ENCODE assay signal across 14 cellular contexts in genomic region chr12:31519525-31519924, GRCh38.
A peak's percentile ranks its signal among the peaks of the same experiment; 100 is the strongest.
DNase-seq lines count a peak whose midpoint lies in the region; ATAC-seq, FAIRE-seq and TF ChIP-seq lines count a peak whose summit lies in the region.
"Had no signal": no experiment of that assay in that cellular context is flagged by ENCODE, and none has a peak within 500 bp of the region (broad histone marks: within the 10 kb centered on the region; RNA-seq: fewer than 3 reads in every experiment).

No MANE protein-coding gene starts in this region.

- CTCF ChIA-PET in H1 (lab: Charles Lee; ENCODE audit: partially characterized antibody) = no interaction called here

- no peak overlapping the region for H3K4ac ChIP-seq in H1 (replicated peaks; ENCODE audit: insufficient read length, low read depth, low read length)

- H3K27me3 ChIP-seq in OCI-LY1 (ENCODE audit: insufficient read depth, low read length) = no peaks in the 10 kb centered on the region
- no peaks in the 10 kb centered on the region for H3K27me3 ChIP-seq in H1 (replicated peaks in 1 of 4; ENCODE audit: control insufficient read depth in 3 of 4, extremely low read depth in 1 of 4, insufficient read depth in 3 of 4, low read length in 3 of 4)
- no peaks in the 10 kb centered on the region for H3K27me3 ChIP-seq in neural progenitor cell
- H3K27me3 ChIP-seq: sigmoid colon had no signal

- no peaks in the 10 kb centered on the region for H3F3A ChIP-seq in OCI-LY1 (ENCODE audit: insufficient read depth, low read length)
- H3F3A ChIP-seq in neural progenitor cell (ENCODE audit: low read depth) = peaks cover 23% of the 10 kb centered on the region

- H3K79me2 ChIP-seq in OCI-LY1 (ENCODE audit: insufficient read depth, low read length) (peaks cover 46% of the 10 kb centered on the region), H1 (ENCODE audit: control insufficient read depth in 1 of 2, insufficient read depth in 2 of 2, low read length in 2 of 2) (peaks cover 0 to 33% of the 10 kb centered on the region in 2 experiments; a peak in 2 of 4 replicates), neural progenitor cell (ENCODE audit: low read depth) (peaks cover 37% of the 10 kb centered on the region)

- no peak overlapping the region for H3K14ac ChIP-seq in H1 (ENCODE audit: insufficient read length)

- H3K9me3 Mint-ChIP-seq in neural progenitor cell = no peaks in the 10 kb centered on the region
- H3K9me3 Mint-ChIP-seq: activated T-cell treated with anti-CD3 and anti-CD28 coated beads, Interleukin-2, amount 50 U/mL, for 4 hours; stimulated activated naive CD8-positive, alpha-beta T cell treated with anti-CD3 and anti-CD28 coated beads, Interleukin-15, Interleukin-2, amounts not matched to agents 100 ng/mL and 50 ng/mL, for 24 hours had no signal

- H2AFZ ChIP-seq in OCI-LY1 (ENCODE audit: low read length) = no peak overlapping the region
- no peak overlapping the region for H2AFZ ChIP-seq in H1 (ENCODE audit: low read length)
- H2AFZ ChIP-seq in neural progenitor cell (replicated peaks) = no peak overlapping the region

- H3K27me3 Mint-ChIP-seq in neural progenitor cell (ENCODE audit: insufficient read depth, low read depth) = no peaks in the 10 kb centered on the region
- H3K27me3 Mint-ChIP-seq: stimulated activated naive CD8-positive, alpha-beta T cell treated with anti-CD3 and anti-CD28 coated beads, Interleukin-15, Interleukin-2, amounts not matched to agents 100 ng/mL and 50 ng/mL, for 24 hours had no signal

- no peak overlapping the region for H3K56ac ChIP-seq in H1 (replicated peaks; ENCODE audit: insufficient read length, low read depth, low read length)

- peak overlapping the region; percentile 84 for H4K5ac ChIP-seq in H1 (ENCODE audit: insufficient read length, low read depth, low read length)

- 0 out of 2 replicates have a peak overlapping the region, but pooled peaks have one; percentile 16 for H2BK20ac ChIP-seq in H1 (ENCODE audit: low read length)

- peak overlapping the region; percentile 75 for H2BK120ac ChIP-seq in H1 (replicated peaks; ENCODE audit: low read depth, low read length)

- H3K4me3 Mint-ChIP-seq in neural progenitor cell = no peak overlapping the region
- H3K4me3 Mint-ChIP-seq: activated T-cell treated with anti-CD3 and anti-CD28 coated beads, Interleukin-2, amount 50 U/mL, for 4 hours; stimulated activated naive CD8-positive, alpha-beta T cell treated with anti-CD3 and anti-CD28 coated beads, Interleukin-15, Interleukin-2, amounts not matched to agents 100 ng/mL and 50 ng/mL, for 24 hours had no signal

- TF ChIP-seq CTCF in OCI-LY1 (IDR thresholded peaks at IDR 0.05; ENCODE audit: low read length) (no peak), H1 (IDR thresholded peaks at IDR 0.05; ENCODE audit: control extremely low read depth in 1 of 3, insufficient read depth in 1 of 3, low read depth in 1 of 3, low read length in 3 of 3) (no peak), neural progenitor cell (IDR thresholded peaks at IDR 0.05) (no peak)

- H3K4me1 ChIP-seq in OCI-LY1 (ENCODE audit: insufficient read depth, low read length, severe bottlenecking) (peaks cover 59% of the 10 kb centered on the region), H1 (replicated peaks in 1 of 4; ENCODE audit: control insufficient read depth in 3 of 4, insufficient read depth in 4 of 4, low read length in 3 of 4) (peaks cover 11 to 39% (median 22%) of the 10 kb centered on the region in 4 experiments), neural progenitor cell (peaks cover 41% of the 10 kb centered on the region)

- no peak overlapping the region for H3K27ac Mint-ChIP-seq in neural progenitor cell
- H3K27ac Mint-ChIP-seq: stimulated activated naive CD8-positive, alpha-beta T cell treated with anti-CD3 and anti-CD28 coated beads, Interleukin-15, Interleukin-2, amounts not matched to agents 100 ng/mL and 50 ng/mL, for 24 hours had no signal

- H3K27ac ChIP-seq in OCI-LY1 (ENCODE audit: low read depth, low read length, poor library complexity, severe bottlenecking) = peak overlapping the region; percentile 79
- H3K27ac ChIP-seq in H1 (ENCODE audit: low read depth, low read length) = peak overlapping the region; percentile 48; the same call in 1 of the 2 replicates
- peak overlapping the region; percentile 79 for H3K27ac ChIP-seq in neural progenitor cell

- no peak overlapping the region for H3K23ac ChIP-seq in H1 (ENCODE audit: insufficient read length)

- TF ChIP-seq POLR2A in H1 (IDR thresholded peaks at IDR 0.05; ENCODE audit: control extremely low read depth in 1 of 2, low read depth in 2 of 2, low read length in 2 of 2) = no peak

- peaks cover 29% of the 10 kb centered on the region for H3K4me1 Mint-ChIP-seq in neural progenitor cell

- TF ChIP-seq EP300 in H1 (IDR thresholded peaks at IDR 0.05; ENCODE audit: borderline replicate concordance in 1 of 2, low read depth in 2 of 2, low read length in 2 of 2) = no peak

- H3K23me2 ChIP-seq in H1 (ENCODE audit: low read depth, low read length) = no peaks in the 10 kb centered on the region; the same call in 1 of the 2 replicates

- H3K9ac ChIP-seq in OCI-LY1 (ENCODE audit: low read length) (peak overlapping the region; percentile 24; the same call in 1 of the 2 replicates), H1 (replicated peaks in 1 of 4; ENCODE audit: extremely low read depth in 1 of 4, low read depth in 3 of 4, low read length in 3 of 4) (no peak overlapping the region), neural progenitor cell (no peak overlapping the region)

- no peaks in the 10 kb centered on the region for H3K79me1 ChIP-seq in H1 (ENCODE audit: low read depth, low read length)

- H3K36me3 ChIP-seq in OCI-LY1 (ENCODE audit: insufficient read depth, low read length) (no peaks in the 10 kb centered on the region), H1 (ENCODE audit: control insufficient read depth in 2 of 4, insufficient read depth in 4 of 4, low read length in 3 of 4) (no peaks in the 10 kb centered on the region), neural progenitor cell (no peaks in the 10 kb centered on the region)
- H3K36me3 ChIP-seq: sigmoid colon had no signal

- H3K18ac ChIP-seq in H1 (ENCODE audit: extremely low read depth, low read length) = peak overlapping the region; percentile 52; the same call in 1 of the 2 replicates

- no peaks in the 10 kb centered on the region for H4K20me1 ChIP-seq in OCI-LY1 (ENCODE audit: insufficient read depth, low read length)
- H4K20me1 ChIP-seq in H1 (replicated peaks in 1 of 2; ENCODE audit: control insufficient read depth in 1 of 2, insufficient read depth in 2 of 2, low read length in 2 of 2) = no peaks in the 10 kb centered on the region
- H4K20me1 ChIP-seq in neural progenitor cell (ENCODE audit: low read depth) = peaks cover 22% of the 10 kb centered on the region

- H3K4me3 ChIP-seq in OCI-LY1 (ENCODE audit: low read depth, low read length, poor library complexity, severe bottlenecking) = no peak overlapping the region
- H3K4me3 ChIP-seq in H1 (ENCODE audit: extremely low read depth in 1 of 4, insufficient read depth in 2 of 4, low read depth in 3 of 4, low read length in 4 of 4) = peak overlapping the region in 1 of 4 experiments; percentile 23; a peak in 1 of 8 replicates
- H3K4me3 ChIP-seq in neural progenitor cell = peak overlapping the region; percentile 6
- H3K4me3 ChIP-seq: sigmoid colon had no signal

- H2BK5ac ChIP-seq in H1 (ENCODE audit: low read depth, low read length) = no peak overlapping the region

- FAIRE-seq in H1 (lab: Jason Lieb, UNC) = no peak

- H4K8ac ChIP-seq in H1 (ENCODE audit: extremely low read depth, insufficient read depth, low read length) = no peak overlapping the region

- no peak overlapping the region for H2BK12ac ChIP-seq in H1 (ENCODE audit: low read depth, low read length)

- H2AK5ac ChIP-seq in H1 (ENCODE audit: low read depth, low read length) = no peak overlapping the region

- peak overlapping the region; percentile 51; the same call in 1 of the 2 replicates for H3K4me2 ChIP-seq in OCI-LY1 (ENCODE audit: low read length)
- H3K4me2 ChIP-seq in H1 (ENCODE audit: insufficient read depth in 1 of 2, low read depth in 2 of 2, low read length in 2 of 2) = peak overlapping the region; percentile 7 to 55; a peak in 3 of 4 replicates
- peak overlapping the region; percentile 49 for H3K4me2 ChIP-seq in neural progenitor cell

- H2BK15ac ChIP-seq in H1 (ENCODE audit: low read length) = no peak overlapping the region

- POLR2A ChIA-PET in H1 (lab: Charles Lee; ENCODE audit: partially characterized antibody) = interaction anchor here (1.0 to 3.7 kb wide), 2 partner anchors 10 to 14 kb away, joined by 3 to 18 read pairs; no protein-coding TSS in a partner anchor

- H4K91ac ChIP-seq in H1 (replicated peaks; ENCODE audit: insufficient read length, low read length) = peak overlapping the region; percentile 66

- ATAC-seq in HG03175 (IDR thresholded peaks at IDR 0.05; ENCODE audit: unreplicated experiment) = no peak
- no peak for ATAC-seq in GM18858 (IDR thresholded peaks at IDR 0.05; ENCODE audit: unreplicated experiment)
- no peak for ATAC-seq in HG03039 (IDR thresholded peaks at IDR 0.05; ENCODE audit: unreplicated experiment)
- ATAC-seq: activated T-cell treated with anti-CD3 and anti-CD28 coated beads, Interleukin-2, amount 50 U/mL, for 4 hours; esophagus mucosa; Right ventricle myocardium inferior had no signal

- no peak for TF ChIP-seq RAD21 in H1 (IDR thresholded peaks at IDR 0.05 in 1 of 2, conservative IDR thresholded peaks at IDR 0.05 in 1 of 2; ENCODE audit: low read depth in 2 of 2, low read length in 2 of 2)

- peak; percentile 34 for DNase-seq in ELR (ENCODE audit: low read depth)
- DNase-seq in H1 (ENCODE audit: low read depth in 1 of 2, low spot score in 2 of 2) = no peak
- no peak for DNase-seq in neural progenitor cell (ENCODE audit: low spot score)
- DNase-seq in stimulated activated naive CD4-positive, alpha-beta T cell (lab: John Stamatoyannopoulos, UW) = no peak
- DNase-seq: activated T-cell treated with anti-CD3 and anti-CD28 coated beads, Interleukin-2, amount 50 U/mL, for 4 hours; NCI-H2081; sigmoid colon had no signal

- H3K9me3 ChIP-seq in OCI-LY1 (ENCODE audit: low read length) = no peaks in the 10 kb centered on the region
- H3K9me3 ChIP-seq in H1 (ENCODE audit: insufficient read depth in 2 of 2, low read depth in 1 of 2, low read length in 1 of 2) = no peaks in the 10 kb centered on the region
- no peaks in the 10 kb centered on the region for H3K9me3 ChIP-seq in neural progenitor cell (ENCODE audit: low read depth)
- H3K9me3 ChIP-seq: sigmoid colon had no signal

- H3K36me3 Mint-ChIP-seq in neural progenitor cell = no peaks in the 10 kb centered on the region

- no peaks in the 10 kb centered on the region for H3K9me2 ChIP-seq in OCI-LY1 (ENCODE audit: low read depth, low read length)

TF ChIP-seq in H1, 55 proteins besides CTCF, POLR2A, EP300 and RAD21:
- TF ChIP-seq YY1 (IDR thresholded peaks at IDR 0.05; ENCODE audit: low read depth, low read length) = no peak
- no peak for TF ChIP-seq SIRT6 (IDR thresholded peaks at IDR 0.05; ENCODE audit: low read length)
- no peak for TF ChIP-seq KDM4A (IDR thresholded peaks at IDR 0.05; ENCODE audit: low read depth, low read length, severe bottlenecking)
TF ChIP-seq in H1: peak in this region for 0.
